Comparison of ENCODE assay signal across 24 cellular contexts in genomic region chr11:111400595-111400994, GRCh38. TPM values are rescaled to one million over a fixed set of nuclear protein-coding genes. Genes with fewer than 3 reads are reported as not detected.
A peak's percentile ranks its signal among the peaks of the same experiment; 100 is the strongest.
DNase-seq lines count a peak whose midpoint lies in the region; ATAC-seq and TF ChIP-seq lines count a peak whose summit lies in the region.
"Had no signal": no experiment of that assay in that cellular context is flagged by ENCODE, and none has a peak within 500 bp of the region (broad histone marks: within the 10 kb centered on the region; RNA-seq: fewer than 3 reads in every experiment).

No MANE protein-coding gene starts in this region.

- H3K4me1 ChIP-seq in gastrocnemius medialis (no peaks in the 10 kb centered on the region), testis (no peaks in the 10 kb centered on the region)
- H3K4me1 ChIP-seq: foreskin keratinocyte, upper lobe of left lung had no signal

- peaks cover 17% of the 10 kb centered on the region for H3K4me1 Mint-ChIP-seq in activated naive CD8-positive, alpha-beta T cell treated with anti-CD3 and anti-CD28 coated beads, Interleukin-2, amount 10 ng/mL, durations not matched to agents 7 days and 5 days
- H3K4me1 Mint-ChIP-seq in activated naive CD8-positive, alpha-beta T cell treated with anti-CD3 and anti-CD28 coated beads for 36 hours: peaks cover 15% of the 10 kb centered on the region
- H3K4me1 Mint-ChIP-seq in naive thymus-derived CD8-positive, alpha-beta T cell: peaks cover 6 to 35% (median 9%) of the 10 kb centered on the region in 4 donors

- H3K36me3 ChIP-seq in SU-DHL-6 (ENCODE audit: low read length): no peaks in the 10 kb centered on the region; the same call in 1 of the 2 replicates
- no peaks in the 10 kb centered on the region for H3K36me3 ChIP-seq in gastrocnemius medialis
- no peaks in the 10 kb centered on the region for H3K36me3 ChIP-seq in testis (ENCODE audit: low read depth, missing control alignments)
- H3K36me3 ChIP-seq: neutrophil, upper lobe of left lung had no signal

- peaks cover 15% of the 10 kb centered on the region for H3K9me3 ChIP-seq in SU-DHL-6 (ENCODE audit: insufficient read depth, low read length)
- H3K9me3 ChIP-seq in gastrocnemius medialis: no peaks in the 10 kb centered on the region
- no peaks in the 10 kb centered on the region for H3K9me3 ChIP-seq in testis
- H3K9me3 ChIP-seq: neutrophil, upper lobe of left lung had no signal

- no peak overlapping the region for H2AFZ ChIP-seq in SU-DHL-6 (ENCODE audit: low read depth, low read length, severe bottlenecking)

- H3F3A ChIP-seq in SU-DHL-6 (ENCODE audit: insufficient read depth): peaks cover 42% of the 10 kb centered on the region

- intact Hi-C loops in gastrocnemius medialis (cut with DNase I; ENCODE audit: low total_unique reads) (no loop called here), testis (cut with DNase I; ENCODE audit: low total_unique reads) (no loop called here)

- no peaks in the 10 kb centered on the region for H3K9me2 ChIP-seq in SU-DHL-6 (replicated peaks; ENCODE audit: insufficient read depth, low read length)

- H3K4me2 ChIP-seq in SU-DHL-6 (ENCODE audit: low read depth, low read length, poor library complexity, severe bottlenecking): peak overlapping the region; percentile 82

- no peak for TF ChIP-seq POLR2A in gastrocnemius medialis (IDR thresholded peaks at IDR 0.05)
- no peak for TF ChIP-seq POLR2A in testis (IDR thresholded peaks at IDR 0.05)

- 0 out of 2 replicates have a peak, but pooled peaks cover 9% of the 10 kb centered on the region for H3K79me2 ChIP-seq in SU-DHL-6 (ENCODE audit: insufficient read depth, low read length)

- H3K27me3 ChIP-seq in SU-DHL-6 (ENCODE audit: low read length) (no peaks in the 10 kb centered on the region), gastrocnemius medialis (no peaks in the 10 kb centered on the region), testis (no peaks in the 10 kb centered on the region)
- H3K27me3 ChIP-seq: neutrophil, upper lobe of left lung had no signal

- no peak for DNase-seq in activated naive CD8-positive, alpha-beta T cell treated with anti-CD3 and anti-CD28 coated beads, Interleukin-2, amount 10 ng/mL, durations not matched to agents 7 days and 5 days
- no peak for DNase-seq in activated naive CD8-positive, alpha-beta T cell treated with anti-CD3 and anti-CD28 coated beads for 36 hours
- DNase-seq in GM19238 (ENCODE audit: insufficient read length, low spot score): no peak
- DNase-seq in naive thymus-derived CD8-positive, alpha-beta T cell: no peak
- DNase-seq in gastrocnemius medialis: no peak
- DNase-seq in testis: no peak
- DNase-seq: 8988T; activated CD4-positive, alpha-beta T cell treated with anti-CD3 and anti-CD28 coated beads, Interleukin-2, amount 50 U/mL, for 48 hours; activated naive CD4-positive, alpha-beta T cell; activated T-cell treated with anti-CD3 and anti-CD28 coated beads for 4 hours; AML-193; effector CD4-positive, alpha-beta T cell; erythroblast; foreskin keratinocyte; H7; NCI-H1930; small intestine; upper lobe of left lung had no signal

- no peak overlapping the region for H3K4me3 Mint-ChIP-seq in activated naive CD8-positive, alpha-beta T cell treated with anti-CD3 and anti-CD28 coated beads, Interleukin-2, amount 10 ng/mL, durations not matched to agents 7 days and 5 days
- H3K4me3 Mint-ChIP-seq in activated naive CD8-positive, alpha-beta T cell treated with anti-CD3 and anti-CD28 coated beads for 36 hours: no peak overlapping the region
- H3K4me3 Mint-ChIP-seq in naive thymus-derived CD8-positive, alpha-beta T cell: peak overlapping the region in 1 of 10 donors; percentile 6

- H3K36me3 Mint-ChIP-seq in activated naive CD8-positive, alpha-beta T cell treated with anti-CD3 and anti-CD28 coated beads, Interleukin-2, amount 10 ng/mL, durations not matched to agents 7 days and 5 days: peaks cover 3% of the 10 kb centered on the region
- no peaks in the 10 kb centered on the region for H3K36me3 Mint-ChIP-seq in activated naive CD8-positive, alpha-beta T cell treated with anti-CD3 and anti-CD28 coated beads for 36 hours
- peaks cover 0 to 6% (median 0%) of the 10 kb centered on the region in 3 donors for H3K36me3 Mint-ChIP-seq in naive thymus-derived CD8-positive, alpha-beta T cell

- H4K20me1 ChIP-seq in SU-DHL-6 (ENCODE audit: low read depth, low read length): no peaks in the 10 kb centered on the region

- peaks cover 5% of the 10 kb centered on the region for H3K9me3 Mint-ChIP-seq in activated naive CD8-positive, alpha-beta T cell treated with anti-CD3 and anti-CD28 coated beads, Interleukin-2, amount 10 ng/mL, durations not matched to agents 7 days and 5 days
- H3K9me3 Mint-ChIP-seq in activated naive CD8-positive, alpha-beta T cell treated with anti-CD3 and anti-CD28 coated beads for 36 hours: peaks cover 3% of the 10 kb centered on the region
- peaks cover 0 to 21% (median 2%) of the 10 kb centered on the region in 9 donors for H3K9me3 Mint-ChIP-seq in naive thymus-derived CD8-positive, alpha-beta T cell

- H3K27ac ChIP-seq in SU-DHL-6 (ENCODE audit: low read depth, low read length): peak overlapping the region; percentile 98
- H3K27ac ChIP-seq in gastrocnemius medialis: no peak overlapping the region
- H3K27ac ChIP-seq in testis: no peak overlapping the region
- H3K27ac ChIP-seq: foreskin keratinocyte, neutrophil, upper lobe of left lung had no signal

- peak overlapping the region; percentile 54 for H3K9ac ChIP-seq in SU-DHL-6 (ENCODE audit: low read length)

- H3K4me3 ChIP-seq in SU-DHL-6 (ENCODE audit: insufficient read depth, low read length, poor library complexity, severe bottlenecking) (peak overlapping the region; percentile 14), gastrocnemius medialis (no peak overlapping the region), testis (no peak overlapping the region)
- H3K4me3 ChIP-seq: lung, upper lobe of left lung had no signal

- in situ Hi-C loops in gastrocnemius medialis (cut with MboI; ENCODE audit: low sequenced_read_pairs in 4 of 4): no loop called here

- TF ChIP-seq CTCF in SU-DHL-6 (IDR thresholded peaks at IDR 0.05; ENCODE audit: insufficient read depth, low read length, poor library complexity, severe bottlenecking) (no peak), gastrocnemius medialis (IDR thresholded peaks at IDR 0.05 in 4 of 5, conservative IDR thresholded peaks at IDR 0.05 in 1 of 5) (no peak), testis (IDR thresholded peaks at IDR 0.05) (no peak)

- POLR2A ChIA-PET in activated naive CD8-positive, alpha-beta T cell treated with anti-CD3 and anti-CD28 coated beads, Interleukin-2, amount 10 ng/mL, durations not matched to agents 7 days and 5 days (lab: Charles Lee): no interaction called here
- POLR2A ChIA-PET in naive thymus-derived CD8-positive, alpha-beta T cell (lab: Charles Lee): no interaction called here

- peak; percentile 45 for ATAC-seq in activated naive CD8-positive, alpha-beta T cell treated with anti-CD3 and anti-CD28 coated beads, Interleukin-2, amount 10 ng/mL, durations not matched to agents 7 days and 5 days (ENCODE audit: low read depth)
- ATAC-seq in HG02981 (IDR thresholded peaks at IDR 0.05; ENCODE audit: unreplicated experiment) (peak; percentile 61), gastrocnemius medialis (no peak)
- no peak for ATAC-seq in naive thymus-derived CD8-positive, alpha-beta T cell
- ATAC-seq: foreskin keratinocyte had no signal

- H3K27ac Mint-ChIP-seq in activated naive CD8-positive, alpha-beta T cell treated with anti-CD3 and anti-CD28 coated beads, Interleukin-2, amount 10 ng/mL, durations not matched to agents 7 days and 5 days: no peak overlapping the region
- no peak overlapping the region for H3K27ac Mint-ChIP-seq in activated naive CD8-positive, alpha-beta T cell treated with anti-CD3 and anti-CD28 coated beads for 36 hours
- H3K27ac Mint-ChIP-seq in naive thymus-derived CD8-positive, alpha-beta T cell: peak overlapping the region in 2 of 10 donors; percentile 48 to 50

- peaks cover 1% of the 10 kb centered on the region for H3K27me3 Mint-ChIP-seq in activated naive CD8-positive, alpha-beta T cell treated with anti-CD3 and anti-CD28 coated beads, Interleukin-2, amount 10 ng/mL, durations not matched to agents 7 days and 5 days
- no peaks in the 10 kb centered on the region for H3K27me3 Mint-ChIP-seq in activated naive CD8-positive, alpha-beta T cell treated with anti-CD3 and anti-CD28 coated beads for 36 hours
- no peaks in the 10 kb centered on the region for H3K27me3 Mint-ChIP-seq in naive thymus-derived CD8-positive, alpha-beta T cell

RNA-seq across cellular contexts. Expression of gene POU2AF1, which starts 21.5 kb away (rescaled TPM):
- 1 to 10 TPM; 1.9 to 2.1 TPM for total RNA-seq in activated naive CD8-positive, alpha-beta T cell treated with anti-CD3 and anti-CD28 coated beads, Interleukin-2, amount 10 ng/mL, durations not matched to agents 7 days and 5 days
- total RNA-seq in activated naive CD8-positive, alpha-beta T cell treated with anti-CD3 and anti-CD28 coated beads for 36 hours: 1 to 10 TPM; 3.0 to 3.5 TPM
- total RNA-seq in naive thymus-derived CD8-positive, alpha-beta T cell: 1 to 10 TPM; 4.4 to 7.2 TPM
- under 1 TPM; 0.12 to 0.41 (median 0.24) TPM for polyA plus RNA-seq in naive thymus-derived CD8-positive, alpha-beta T cell
- total RNA-seq in gastrocnemius medialis (under 1 TPM in 2 of 4 donors, not detected in 2; 0.29 to 0.78 TPM), testis (1 to 10 TPM; 2.8 to 4.6 TPM)
- polyA plus RNA-seq in testis (ENCODE audit: insufficient read depth, low read depth, low replicate concordance): 2.7 TPM
- total RNA-seq: astrocyte, foreskin keratinocyte, H7, pulmonary artery endothelial cell had no signal
- polyA plus RNA-seq: foreskin keratinocyte had no signal

Comparison
In these comparisons a context has a peak if more than half of its experiments do, and no peak if none do; other contexts are left out.
1. ATAC-seq: peak in activated naive CD8-positive, alpha-beta T cell treated with anti-CD3 and anti-CD28 coated beads, Interleukin-2, amount 10 ng/mL, durations not matched to agents 7 days and 5 days (single experiment) and HG02981 (single experiment); none in naive thymus-derived CD8-positive, alpha-beta T cell (0 of 2) and gastrocnemius medialis (0 of 2).